Comparison of ENCODE assay signal across 22 cellular contexts in the genomic region with DNA sequence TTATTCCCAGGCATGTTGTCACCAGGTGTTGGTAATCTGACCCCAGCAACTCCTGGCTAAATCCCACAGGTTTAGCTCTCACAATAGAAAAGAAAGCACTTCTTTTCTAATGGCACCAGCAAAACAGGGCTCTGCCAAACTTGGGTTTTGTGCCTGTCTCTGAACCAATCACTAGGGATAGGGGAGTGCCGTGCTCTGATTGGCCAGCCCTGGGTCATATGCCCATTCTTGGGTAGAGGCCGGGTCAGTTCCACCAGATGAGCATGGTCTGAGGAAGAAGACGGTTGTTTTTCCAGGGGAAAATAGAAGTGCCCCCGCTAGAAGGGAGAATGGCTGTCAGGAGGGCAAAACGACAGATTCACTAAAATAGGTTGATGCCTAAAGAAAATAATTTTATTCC. TPM values are rescaled to one million over a fixed set of nuclear protein-coding genes. Genes with fewer than 3 reads are reported as not detected.
"Had no signal": no experiment of that assay in that cellular context is flagged by ENCODE, and none has a peak within 500 bp of the region (broad histone marks: within the 10 kb centered on the region; RNA-seq: fewer than 3 reads in every experiment).

No MANE protein-coding gene starts in this region.

- H3K9me3 Mint-ChIP-seq: activated naive CD4-positive, alpha-beta T cell treated with anti-CD3 and anti-CD28 coated beads, Interleukin-2, amount 10 ng/mL, durations not matched to agents 7 days and 5 days; activated T-helper 2 cell treated with anti-CD3 and anti-CD28 coated beads, Interferon-gamma antibody, Interleukin-2, Interleukin-4, amounts not matched to agents 10 μg/mL and 5 μg/mL and 100 μg/mL, durations not matched to agents 14 hours and 24 hours and 36 hours; central memory CD8-positive, alpha-beta T cell; immature natural killer cell; naive B cell had no signal

- H3K27ac ChIP-seq: body of pancreas, parathyroid adenoma, testis had no signal

- H3K4me1 ChIP-seq: body of pancreas, parathyroid adenoma, testis had no signal

- H2AFZ ChIP-seq: parathyroid adenoma had no signal

- DNase-seq: activated CD4-positive, alpha-beta T cell treated with anti-CD3 and anti-CD28 coated beads, Interleukin-2, amount 50 U/mL, for 1 hour; activated CD4-positive, CD25-positive, alpha-beta regulatory T cell; activated naive CD4-positive, alpha-beta T cell treated with anti-CD3 and anti-CD28 coated beads, Interleukin-2, amount 10 ng/mL, durations not matched to agents 7 days and 5 days; activated T-cell treated with anti-CD3 and anti-CD28 coated beads for 4 hours; body of pancreas; cortex of kidney; endodermal cell; erythroblast; hippocampal formation; immature natural killer cell; left cardiac atrium; naive B cell; retina; stimulated activated CD4-positive, alpha-beta T cell treated with anti-CD3 and anti-CD28 coated beads, Interleukin-15, amount 100 ng/mL, for 24 hours; stimulated activated CD4-positive, alpha-beta T cell treated with anti-CD3 and anti-CD28 coated beads, Interleukin-4, amount 100 ng/mL, for 4 hours; stimulated activated naive CD8-positive, alpha-beta T cell treated with anti-CD3 and anti-CD28 coated beads, Interleukin-15, amount 100 ng/mL, for 72 hours; testis had no signal

- H3K36me3 Mint-ChIP-seq: activated naive CD4-positive, alpha-beta T cell treated with anti-CD3 and anti-CD28 coated beads, Interleukin-2, amount 10 ng/mL, durations not matched to agents 7 days and 5 days; immature natural killer cell; naive B cell had no signal

- H3K4me3 ChIP-seq: body of pancreas, lung, testis had no signal

- H3K27ac Mint-ChIP-seq: activated naive CD4-positive, alpha-beta T cell treated with anti-CD3 and anti-CD28 coated beads, Interleukin-2, amount 10 ng/mL, durations not matched to agents 7 days and 5 days; activated T-helper 2 cell treated with anti-CD3 and anti-CD28 coated beads, Interferon-gamma antibody, Interleukin-2, Interleukin-4, amounts not matched to agents 10 μg/mL and 5 μg/mL and 100 μg/mL, durations not matched to agents 14 hours and 24 hours and 36 hours; endodermal cell; immature natural killer cell; stimulated activated naive CD8-positive, alpha-beta T cell treated with anti-CD3 and anti-CD28 coated beads, Interleukin-15, amount 100 ng/mL, for 72 hours had no signal

- H3K9ac ChIP-seq: parathyroid adenoma had no signal

- ATAC-seq: body of pancreas; left cardiac atrium; stimulated activated naive CD8-positive, alpha-beta T cell treated with anti-CD3 and anti-CD28 coated beads, Interleukin-15, amount 100 ng/mL, for 72 hours had no signal

- H3K9me3 ChIP-seq: body of pancreas, testis had no signal

- H3K4me3 Mint-ChIP-seq: activated naive CD4-positive, alpha-beta T cell treated with anti-CD3 and anti-CD28 coated beads, Interleukin-2, amount 10 ng/mL, durations not matched to agents 7 days and 5 days; central memory CD8-positive, alpha-beta T cell; endodermal cell; immature natural killer cell; naive B cell; stimulated activated naive CD8-positive, alpha-beta T cell treated with anti-CD3 and anti-CD28 coated beads, Interleukin-15, amount 100 ng/mL, for 72 hours had no signal

- H3K27me3 ChIP-seq: testis had no signal

- H3K4me1 Mint-ChIP-seq: activated naive CD4-positive, alpha-beta T cell treated with anti-CD3 and anti-CD28 coated beads, Interleukin-2, amount 10 ng/mL, durations not matched to agents 7 days and 5 days; central memory CD8-positive, alpha-beta T cell; immature natural killer cell; naive B cell; stimulated activated naive CD8-positive, alpha-beta T cell treated with anti-CD3 and anti-CD28 coated beads, Interleukin-15, amount 100 ng/mL, for 72 hours had no signal

- H3K79me2 ChIP-seq: parathyroid adenoma had no signal

RNA-seq across cellular contexts. Expression of a gene that starts 14.7 kb away (rescaled TPM):
- total RNA-seq: activated CD8-positive, alpha-beta memory T cell treated with anti-CD3 and anti-CD28 coated beads for 36 hours; activated T-helper 2 cell treated with anti-CD3 and anti-CD28 coated beads, Interferon-gamma antibody, Interleukin-2, Interleukin-4, amounts not matched to agents 10 μg/mL and 5 μg/mL and 100 μg/mL, durations not matched to agents 14 hours and 24 hours and 36 hours had no signal
- polyA plus RNA-seq: immature natural killer cell had no signal
